9 cellular contexts compared by ENCODE assay signal in genomic region chr12:102880783-102881182, GRCh38. TPM values are rescaled to one million over a fixed set of nuclear protein-coding genes. Genes with fewer than 3 reads are reported as not detected.
"Had no signal": no experiment of that assay in that cellular context is flagged by ENCODE, and none has a peak within 500 bp of the region (broad histone marks: within the 10 kb centered on the region; RNA-seq: fewer than 3 reads in every experiment).

No MANE protein-coding gene starts in this region.

- H3K36me3 Mint-ChIP-seq: IgD-negative memory B cell had no signal

- DNase-seq: IMR-90, KBM-7, KG1 had no signal

- H3K4me3 Mint-ChIP-seq: IgD-negative memory B cell had no signal

- H3K27ac Mint-ChIP-seq: IgD-negative memory B cell had no signal

- ATAC-seq: HepG2, K562 had no signal

- H3K9me3 Mint-ChIP-seq: IgD-negative memory B cell had no signal

- H3K4me3 ChIP-seq: K562 had no signal

- H3K27ac ChIP-seq: HL-60 had no signal

RNA-seq across cellular contexts. Expression of gene PAH, which starts 36.3 kb away (rescaled TPM):
- total RNA-seq: HT-29, HT1080, IMR-90 had no signal
